23 cellular contexts compared by ENCODE assay signal in genomic region chr19:49787746-49788145, GRCh38. TPM values are rescaled to one million over a fixed set of nuclear protein-coding genes. Genes with fewer than 3 reads are reported as not detected.
DNase-seq lines count a peak whose midpoint lies in the region; ATAC-seq and TF ChIP-seq lines count a peak whose summit lies in the region.
"Had no signal": no experiment of that assay in that cellular context is flagged by ENCODE, and none has a peak within 500 bp of the region (broad histone marks: within the 10 kb centered on the region; RNA-seq: fewer than 3 reads in every experiment).

No MANE protein-coding gene starts in this region.

- H3K36me3 ChIP-seq in breast epithelium (peaks cover under 1% of the 10 kb centered on the region), vagina (peaks cover 0 to 38% of the 10 kb centered on the region in 2 donors)

- H3K4me3 Mint-ChIP-seq in MCF 10A (ENCODE audit: unreplicated experiment): no peak overlapping the region
- H3K4me3 Mint-ChIP-seq in glutamatergic neuron (ENCODE audit: unreplicated experiment): peak overlapping the region; percentile 25
- no peak overlapping the region for H3K4me3 Mint-ChIP-seq in stimulated activated effector memory CD8-positive, alpha-beta T cell treated with anti-CD3 and anti-CD28 coated beads, Interleukin-12 subunit alpha, Interleukin-12 subunit beta, amount 100 ng/mL, for 72 hours
- no peak overlapping the region for H3K4me3 Mint-ChIP-seq in activated naive CD4-positive, alpha-beta T cell treated with anti-CD3 and anti-CD28 coated beads, Interleukin-2, amount 10 ng/mL, durations not matched to agents 7 days and 5 days
- H3K4me3 Mint-ChIP-seq: B cell; CD14-positive monocyte; CD4-positive, alpha-beta T cell; CD8-positive, alpha-beta memory T cell had no signal

- DNase-seq in MCF 10A (ENCODE audit: unreplicated experiment) (no peak), breast epithelium (ENCODE audit: low spot score in 2 of 2) (no peak), glutamatergic neuron (no peak), vagina (ENCODE audit: extremely low spot score in 2 of 2) (no peak)
- DNase-seq in stimulated activated effector memory CD8-positive, alpha-beta T cell treated with anti-CD3 and anti-CD28 coated beads, Interleukin-12 subunit alpha, Interleukin-12 subunit beta, amount 100 ng/mL, for 72 hours (ENCODE audit: low spot score in 2 of 2): no peak
- DNase-seq in activated naive CD4-positive, alpha-beta T cell treated with anti-CD3 and anti-CD28 coated beads, Interleukin-2, amount 10 ng/mL, durations not matched to agents 7 days and 5 days: no peak
- DNase-seq: CD4-positive, alpha-beta T cell; CD8-positive, alpha-beta memory T cell; DMS 273 treated with DMSO at 0.1 percent for 48 hours; DMS79; EL; GDM1; GM23248; H7; HCEC 1CT had no signal

- CTCF ChIA-PET in MCF 10A (lab: Yijun Ruan, JAX): no interaction called here
- CTCF ChIA-PET in activated naive CD4-positive, alpha-beta T cell treated with anti-CD3 and anti-CD28 coated beads, Interleukin-2, amount 10 ng/mL, durations not matched to agents 7 days and 5 days (lab: Charles Lee): interaction anchor here (0.5 to 0.6 kb wide), 2 partner anchors 47 to 533 kb away, joined by 3 read pairs; no protein-coding TSS in a partner anchor

- no peaks in the 10 kb centered on the region for H3K27me3 Mint-ChIP-seq in MCF 10A (ENCODE audit: insufficient read depth, unreplicated experiment)
- H3K27me3 Mint-ChIP-seq in glutamatergic neuron (ENCODE audit: unreplicated experiment): peaks cover 3% of the 10 kb centered on the region
- H3K27me3 Mint-ChIP-seq in activated naive CD4-positive, alpha-beta T cell treated with anti-CD3 and anti-CD28 coated beads, Interleukin-2, amount 10 ng/mL, durations not matched to agents 7 days and 5 days: no peaks in the 10 kb centered on the region
- H3K27me3 Mint-ChIP-seq: B cell; CD4-positive, alpha-beta T cell; CD8-positive, alpha-beta memory T cell had no signal

- no peak for TF ChIP-seq CTCF in MCF 10A (IDR thresholded peaks at IDR 0.05; ENCODE audit: unreplicated experiment)
- no peak for TF ChIP-seq CTCF in breast epithelium (IDR thresholded peaks at IDR 0.05)
- TF ChIP-seq CTCF in glutamatergic neuron (IDR thresholded peaks at IDR 0.05; ENCODE audit: partially characterized antibody, unreplicated experiment): no peak
- TF ChIP-seq CTCF in vagina (IDR thresholded peaks at IDR 0.05): no peak

- H3K9me3 ChIP-seq in breast epithelium (no peaks in the 10 kb centered on the region), vagina (no peaks in the 10 kb centered on the region)
- H3K9me3 ChIP-seq: BLaER1 had no signal

- H3K9me3 Mint-ChIP-seq in MCF 10A (ENCODE audit: unreplicated experiment) (no peaks in the 10 kb centered on the region), glutamatergic neuron (ENCODE audit: unreplicated experiment) (peaks cover 5% of the 10 kb centered on the region)
- H3K9me3 Mint-ChIP-seq in stimulated activated effector memory CD8-positive, alpha-beta T cell treated with anti-CD3 and anti-CD28 coated beads, Interleukin-12 subunit alpha, Interleukin-12 subunit beta, amount 100 ng/mL, for 72 hours: no peaks in the 10 kb centered on the region
- H3K9me3 Mint-ChIP-seq in activated naive CD4-positive, alpha-beta T cell treated with anti-CD3 and anti-CD28 coated beads, Interleukin-2, amount 10 ng/mL, durations not matched to agents 7 days and 5 days: no peaks in the 10 kb centered on the region
- H3K9me3 Mint-ChIP-seq: CD4-positive, alpha-beta T cell; CD8-positive, alpha-beta memory T cell had no signal

- TF ChIP-seq POLR2A in breast epithelium (IDR thresholded peaks at IDR 0.05): no peak
- TF ChIP-seq POLR2A in vagina (IDR thresholded peaks at IDR 0.05): no peak

- H3K27me3 ChIP-seq in breast epithelium (no peaks in the 10 kb centered on the region), vagina (no peaks in the 10 kb centered on the region)
- H3K27me3 ChIP-seq: BLaER1 had no signal

- no peak for ATAC-seq in stimulated activated effector memory CD8-positive, alpha-beta T cell treated with anti-CD3 and anti-CD28 coated beads, Interleukin-12 subunit alpha, Interleukin-12 subunit beta, amount 100 ng/mL, for 72 hours
- ATAC-seq in HG03025 (IDR thresholded peaks at IDR 0.05; ENCODE audit: low FRiP score, unreplicated experiment): no peak
- ATAC-seq in HG02885 (IDR thresholded peaks at IDR 0.05; ENCODE audit: poor library complexity, unreplicated experiment): no peak
- ATAC-seq: GM12878 had no signal

- H3K27ac Mint-ChIP-seq in MCF 10A (ENCODE audit: low read depth, unreplicated experiment): peak overlapping the region; percentile 46
- peak overlapping the region; percentile 28 for H3K27ac Mint-ChIP-seq in glutamatergic neuron (ENCODE audit: unreplicated experiment)
- H3K27ac Mint-ChIP-seq in stimulated activated effector memory CD8-positive, alpha-beta T cell treated with anti-CD3 and anti-CD28 coated beads, Interleukin-12 subunit alpha, Interleukin-12 subunit beta, amount 100 ng/mL, for 72 hours: peak overlapping the region; percentile 73
- H3K27ac Mint-ChIP-seq in activated naive CD4-positive, alpha-beta T cell treated with anti-CD3 and anti-CD28 coated beads, Interleukin-2, amount 10 ng/mL, durations not matched to agents 7 days and 5 days: no peak overlapping the region
- H3K27ac Mint-ChIP-seq: B cell; CD4-positive, alpha-beta T cell had no signal

- H3K27ac ChIP-seq in breast epithelium (no peak overlapping the region), vagina (peak overlapping the region; percentile 1)
- H3K27ac ChIP-seq: 22Rv1, BLaER1 had no signal

- POLR2A ChIA-PET in MCF 10A (lab: Yijun Ruan, JAX): interaction anchor here (0.9 kb wide), 1 partner anchor 30 kb away, joined by 3 read pairs; the partner anchor contains the start of gene MED25

- H3K36me3 Mint-ChIP-seq in MCF 10A (ENCODE audit: insufficient read depth, unreplicated experiment) (peaks cover 57% of the 10 kb centered on the region), glutamatergic neuron (ENCODE audit: unreplicated experiment) (peaks cover 13% of the 10 kb centered on the region)
- peaks cover 92% of the 10 kb centered on the region for H3K36me3 Mint-ChIP-seq in stimulated activated effector memory CD8-positive, alpha-beta T cell treated with anti-CD3 and anti-CD28 coated beads, Interleukin-12 subunit alpha, Interleukin-12 subunit beta, amount 100 ng/mL, for 72 hours
- peaks cover 45% of the 10 kb centered on the region for H3K36me3 Mint-ChIP-seq in activated naive CD4-positive, alpha-beta T cell treated with anti-CD3 and anti-CD28 coated beads, Interleukin-2, amount 10 ng/mL, durations not matched to agents 7 days and 5 days

- no TSS peak for BruUV-seq in MCF 10A (replicated peaks; lab: Mats Ljungman, UMichigan)

- no peaks in the 10 kb centered on the region for H3K4me1 ChIP-seq in breast epithelium
- H3K4me1 ChIP-seq in vagina: peaks cover 40% of the 10 kb centered on the region
- H3K4me1 ChIP-seq: BLaER1 had no signal

- peaks cover 7% of the 10 kb centered on the region for H3K4me1 Mint-ChIP-seq in MCF 10A (ENCODE audit: insufficient read depth, unreplicated experiment)
- peaks cover 5% of the 10 kb centered on the region for H3K4me1 Mint-ChIP-seq in glutamatergic neuron (ENCODE audit: low read depth, unreplicated experiment)
- H3K4me1 Mint-ChIP-seq in stimulated activated effector memory CD8-positive, alpha-beta T cell treated with anti-CD3 and anti-CD28 coated beads, Interleukin-12 subunit alpha, Interleukin-12 subunit beta, amount 100 ng/mL, for 72 hours: peaks cover 24% of the 10 kb centered on the region
- no peaks in the 10 kb centered on the region for H3K4me1 Mint-ChIP-seq in activated naive CD4-positive, alpha-beta T cell treated with anti-CD3 and anti-CD28 coated beads, Interleukin-2, amount 10 ng/mL, durations not matched to agents 7 days and 5 days
- H3K4me1 Mint-ChIP-seq: B cell, CD14-positive monocyte had no signal

- no peak overlapping the region for H3K4me3 ChIP-seq in breast epithelium
- no peak overlapping the region for H3K4me3 ChIP-seq in vagina
- H3K4me3 ChIP-seq: BLaER1, GM12878, GM23248 had no signal

- intact Hi-C loops in MCF 10A (cut with micrococcal nuclease): no loop called here
- intact Hi-C loops in breast epithelium (cut with DNase I; ENCODE audit: low total_unique reads): no loop called here
- intact Hi-C loops in vagina (cut with DNase I): no loop called here

RNA-seq across cellular contexts. Expression of gene AP2A1, which starts 20.9 kb away (rescaled TPM):
- total RNA-seq in MCF 10A (2022) (70.5 and 80.0 TPM in 2 replicates), breast epithelium (10 to 100 TPM; 42.1 to 71.0 (median 59.3) TPM), glutamatergic neuron (ENCODE audit: unreplicated experiment) (175 TPM), vagina (80.8 TPM)

RNA-seq across cellular contexts. Expression of gene TSKS, which starts 24.6 kb away (rescaled TPM):
- total RNA-seq in MCF 10A (2022) (not detected in 2 replicates), breast epithelium (under 1 TPM in 2 of 3 donors, not detected in 1; 0.33 to 0.96 TPM), glutamatergic neuron (ENCODE audit: unreplicated experiment) (not detected), vagina (1.2 TPM)
- total RNA-seq: GM12878, H1 had no signal

RNA-seq across cellular contexts. Expression of gene FUZ, which starts 25.3 kb away (rescaled TPM):
- total RNA-seq in MCF 10A (2022) (10.9 and 19.0 TPM in 2 replicates), breast epithelium (10 to 100 TPM; 13.0 to 27.4 (median 18.7) TPM), glutamatergic neuron (ENCODE audit: unreplicated experiment) (13.6 TPM), vagina (11.5 TPM)

RNA-seq across cellular contexts. Expression of gene MED25, which starts 30.3 kb away (rescaled TPM):
- total RNA-seq in MCF 10A (2022) (39.9 and 43.2 TPM in 2 replicates), breast epithelium (10 to 100 TPM; 16.3 to 27.5 (median 20.6) TPM), glutamatergic neuron (ENCODE audit: unreplicated experiment) (51.0 TPM), vagina (25.0 TPM)
